ENCODE assay signal across 22 cellular contexts in the genomic region with DNA sequence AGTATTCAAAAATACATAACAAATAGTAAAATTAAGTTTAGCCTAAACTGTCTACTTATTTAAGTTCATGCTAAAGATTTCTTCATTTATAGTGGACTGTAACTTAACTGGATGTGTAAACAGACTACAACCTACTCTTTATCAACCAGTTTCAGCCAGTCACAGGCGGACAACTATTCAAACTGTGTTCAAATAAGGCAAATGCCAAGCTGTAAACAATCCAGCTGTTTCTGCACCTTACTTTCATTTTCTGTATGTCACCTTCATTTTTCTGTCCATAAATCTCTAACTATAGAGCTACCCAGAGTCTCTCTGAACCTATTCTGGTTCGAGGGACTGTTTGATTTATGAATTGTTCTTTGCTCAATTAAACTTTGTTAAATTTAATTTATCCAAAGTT.
"Had no signal": no experiment of that assay in that cellular context is flagged by ENCODE, and none has a peak within 500 bp of the region (broad histone marks: within the 10 kb centered on the region; RNA-seq: fewer than 3 reads in every experiment).

No MANE protein-coding gene starts in this region.

- DNase-seq: activated B cell treated with CpG ODN at 0.5 μM for 24 hours; activated CD4-positive, alpha-beta T cell treated with anti-CD3 and anti-CD28 coated beads for 1 hour; activated CD4-positive, alpha-beta T cell treated with anti-CD3 and anti-CD28 coated beads, Interleukin-2, amount 10 ng/mL, durations not matched to agents 24 days and 14 days; activated CD4-positive, alpha-beta T cell treated with anti-CD3 and anti-CD28 coated beads, Interleukin-2, amount 50 U/mL, for 48 hours; activated effector memory CD4-positive, alpha-beta T cell treated with anti-CD3 and anti-CD28 coated beads, Interleukin-2, amount 50 U/mL, for 16 hours; activated naive CD4-positive, alpha-beta T cell treated with Interleukin-2 at 50 U/mL for 16 hours; activated naive CD8-positive, alpha-beta T cell treated with anti-CD3 and anti-CD28 coated beads, Interleukin-2, amount 50 U/mL, for 24 hours; activated T-cell treated with anti-CD3 and anti-CD28 coated beads, Interleukin-2, amount 50 U/mL, for 4 hours; amniotic stem cell; Karpas-422; NCI-H1048; NCI-H146; NCI-H187 treated with DMSO at 0.1 percent for 48 hours; NCI-H2107; NCI-H2171 treated with DMSO at 0.1 percent for 48 hours; NCI-H226; NCI-H526 treated with DMSO at 0.1 percent for 48 hours; PC-9; SHP77 treated with DMSO at 0.1 percent for 48 hours; T-helper 17 cell; T-helper 9 cell had no signal

- H3K4me3 ChIP-seq: PC-9 had no signal

- ATAC-seq: activated naive CD4-positive, alpha-beta T cell treated with anti-CD3 and anti-CD28 coated beads, Interleukin-2, amount 50 U/mL, for 72 hours; activated naive CD8-positive, alpha-beta T cell treated with anti-CD3 and anti-CD28 coated beads, Interleukin-2, amount 50 U/mL, for 24 hours; activated T-cell treated with anti-CD3 and anti-CD28 coated beads, Interleukin-2, amount 50 U/mL, for 4 hours; T-helper 17 cell had no signal
